Comparison of ENCODE assay signal across 1 cellular context in the genomic region with DNA sequence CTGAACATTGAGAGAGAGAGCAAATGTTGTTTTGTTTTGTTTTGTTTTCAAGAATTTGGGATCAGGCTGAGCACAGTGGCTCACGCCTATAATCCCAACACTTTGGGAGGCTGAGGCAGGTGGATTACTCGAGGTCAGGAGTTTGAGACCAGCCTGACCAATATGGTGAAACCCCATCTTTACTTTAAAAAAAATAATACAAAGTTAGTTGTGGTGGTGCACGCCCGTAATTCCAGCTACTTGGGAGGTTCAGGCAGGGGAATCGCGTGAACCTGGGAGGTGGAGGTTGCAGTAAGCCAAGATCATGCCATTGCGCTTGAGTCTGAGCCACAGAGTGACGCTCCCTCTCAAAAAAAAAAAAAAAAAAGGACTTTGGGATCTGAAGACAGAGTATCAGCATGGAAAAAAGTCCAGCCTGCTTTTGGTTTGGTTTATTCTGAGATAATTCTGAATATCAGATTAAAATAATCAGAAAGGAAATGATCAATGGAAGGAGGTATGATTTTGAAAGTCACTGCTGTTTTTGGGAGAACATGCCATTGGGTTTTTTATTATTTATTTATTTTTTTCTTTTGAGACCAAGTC.
TF ChIP-seq lines count a peak whose summit lies in the region.

No MANE protein-coding gene starts in this region.

TF ChIP-seq in liver, 16 proteins besides CTCF, POLR2A, EP300 and RAD21 (continued from another document):
- TF ChIP-seq, protein P1, sequence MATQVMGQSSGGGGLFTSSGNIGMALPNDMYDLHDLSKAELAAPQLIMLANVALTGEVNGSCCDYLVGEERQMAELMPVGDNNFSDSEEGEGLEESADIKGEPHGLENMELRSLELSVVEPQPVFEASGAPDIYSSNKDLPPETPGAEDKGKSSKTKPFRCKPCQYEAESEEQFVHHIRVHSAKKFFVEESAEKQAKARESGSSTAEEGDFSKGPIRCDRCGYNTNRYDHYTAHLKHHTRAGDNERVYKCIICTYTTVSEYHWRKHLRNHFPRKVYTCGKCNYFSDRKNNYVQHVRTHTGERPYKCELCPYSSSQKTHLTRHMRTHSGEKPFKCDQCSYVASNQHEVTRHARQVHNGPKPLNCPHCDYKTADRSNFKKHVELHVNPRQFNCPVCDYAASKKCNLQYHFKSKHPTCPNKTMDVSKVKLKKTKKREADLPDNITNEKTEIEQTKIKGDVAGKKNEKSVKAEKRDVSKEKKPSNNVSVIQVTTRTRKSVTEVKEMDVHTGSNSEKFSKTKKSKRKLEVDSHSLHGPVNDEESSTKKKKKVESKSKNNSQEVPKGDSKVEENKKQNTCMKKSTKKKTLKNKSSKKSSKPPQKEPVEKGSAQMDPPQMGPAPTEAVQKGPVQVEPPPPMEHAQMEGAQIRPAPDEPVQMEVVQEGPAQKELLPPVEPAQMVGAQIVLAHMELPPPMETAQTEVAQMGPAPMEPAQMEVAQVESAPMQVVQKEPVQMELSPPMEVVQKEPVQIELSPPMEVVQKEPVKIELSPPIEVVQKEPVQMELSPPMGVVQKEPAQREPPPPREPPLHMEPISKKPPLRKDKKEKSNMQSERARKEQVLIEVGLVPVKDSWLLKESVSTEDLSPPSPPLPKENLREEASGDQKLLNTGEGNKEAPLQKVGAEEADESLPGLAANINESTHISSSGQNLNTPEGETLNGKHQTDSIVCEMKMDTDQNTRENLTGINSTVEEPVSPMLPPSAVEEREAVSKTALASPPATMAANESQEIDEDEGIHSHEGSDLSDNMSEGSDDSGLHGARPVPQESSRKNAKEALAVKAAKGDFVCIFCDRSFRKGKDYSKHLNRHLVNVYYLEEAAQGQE (IDR thresholded peaks at IDR 0.05), result no peak
- no peak for TF ChIP-seq EGR1 (IDR thresholded peaks at IDR 0.05; ENCODE audit: low read depth in 2 of 2)
- TF ChIP-seq, protein P2, sequence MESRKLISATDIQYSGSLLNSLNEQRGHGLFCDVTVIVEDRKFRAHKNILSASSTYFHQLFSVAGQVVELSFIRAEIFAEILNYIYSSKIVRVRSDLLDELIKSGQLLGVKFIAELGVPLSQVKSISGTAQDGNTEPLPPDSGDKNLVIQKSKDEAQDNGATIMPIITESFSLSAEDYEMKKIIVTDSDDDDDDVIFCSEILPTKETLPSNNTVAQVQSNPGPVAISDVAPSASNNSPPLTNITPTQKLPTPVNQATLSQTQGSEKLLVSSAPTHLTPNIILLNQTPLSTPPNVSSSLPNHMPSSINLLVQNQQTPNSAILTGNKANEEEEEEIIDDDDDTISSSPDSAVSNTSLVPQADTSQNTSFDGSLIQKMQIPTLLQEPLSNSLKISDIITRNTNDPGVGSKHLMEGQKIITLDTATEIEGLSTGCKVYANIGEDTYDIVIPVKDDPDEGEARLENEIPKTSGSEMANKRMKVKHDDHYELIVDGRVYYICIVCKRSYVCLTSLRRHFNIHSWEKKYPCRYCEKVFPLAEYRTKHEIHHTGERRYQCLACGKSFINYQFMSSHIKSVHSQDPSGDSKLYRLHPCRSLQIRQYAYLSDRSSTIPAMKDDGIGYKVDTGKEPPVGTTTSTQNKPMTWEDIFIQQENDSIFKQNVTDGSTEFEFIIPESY (IDR thresholded peaks at IDR 0.05), result no peak
- TF ChIP-seq GABPA (IDR thresholded peaks at IDR 0.05 in 1 of 2, conservative IDR thresholded peaks at IDR 0.05 in 1 of 2), result no peak
- TF ChIP-seq NR2F2 (IDR thresholded peaks at IDR 0.05), result no peak
